8 cellular contexts compared by ENCODE assay signal in genomic region chr2:218405365-218406208, GRCh38. TPM values are rescaled to one million over a fixed set of nuclear protein-coding genes. Genes with fewer than 3 reads are reported as not detected.
DNase-seq lines count a peak whose midpoint lies in the region; TF ChIP-seq lines count a peak whose summit lies in the region.

No MANE protein-coding gene starts in this region.

- H3K9me2 ChIP-seq in DOHH2 (replicated peaks; ENCODE audit: control insufficient read depth, low read length): no peaks in the 10 kb centered on the region

- H3K4me1 ChIP-seq in DOHH2 (ENCODE audit: control insufficient read depth, low read length) (peaks cover 63% of the 10 kb centered on the region), SJCRH30 (peaks cover 17% of the 10 kb centered on the region; the same call in 1 of the 2 replicates), neutrophil (ENCODE audit: control insufficient read depth in 1 of 2, insufficient read depth in 1 of 2, low read depth in 1 of 2, low read length in 1 of 2) (peaks cover 72 to 74% of the 10 kb centered on the region in 2 experiments)

- H3K4me3 ChIP-seq in DOHH2 (ENCODE audit: low read length) (peak overlapping the region; percentile 67), SJCRH30 (peak overlapping the region; percentile 55), epithelial cell of esophagus (ENCODE audit: low read length) (peak overlapping the region; percentile 20), neutrophil (ENCODE audit: low read depth in 1 of 2, low read length in 1 of 2) (peak overlapping the region; percentile 60 to 78)

- no peaks in the 10 kb centered on the region for H3F3A ChIP-seq in DOHH2 (ENCODE audit: control insufficient read depth, insufficient read depth)

- POLR2A ChIA-PET in HEK293T (lab: Yijun Ruan, JAX): interaction anchor here (0.9 to 1.8 kb wide), 2 partner anchors 9 to 135 kb away, joined by 4 to 5 read pairs; partner anchors contain the start of genes AAMP and PNKD

- no peaks in the 10 kb centered on the region for H3K9me3 ChIP-seq in DOHH2 (ENCODE audit: control insufficient read depth, insufficient read depth, low read length)
- H3K9me3 ChIP-seq in SJCRH30 (replicated peaks): no peaks in the 10 kb centered on the region
- H3K9me3 ChIP-seq in neutrophil: no peaks in the 10 kb centered on the region

- peak overlapping the region; percentile 91 for H3K4me2 ChIP-seq in DOHH2 (ENCODE audit: low read length)

- DNase-seq in HEK293T (ENCODE audit: extremely low spot score): no peak
- DNase-seq in SJCRH30: peak in 1 of 2 experiments; percentile 43
- DNase-seq in epithelial cell of esophagus (ENCODE audit: low read depth): no peak
- no peak for DNase-seq in NCI-H510A treated with DMSO at 0.1 percent for 48 hours (lab: John Stamatoyannopoulos, UW)
- DNase-seq in A172 (ENCODE audit: low spot score): no peak
- no peak for DNase-seq in SKM-1 (lab: John Stamatoyannopoulos, UW; ENCODE audit: unreplicated experiment)

- TF ChIP-seq CTCF in DOHH2 (IDR thresholded peaks at IDR 0.05; ENCODE audit: low read depth, low read length, poor library complexity, severe bottlenecking) (no peak), epithelial cell of esophagus (IDR thresholded peaks at IDR 0.05; ENCODE audit: insufficient read depth, low read depth, low read length, missing control alignments) (no peak), neutrophil (IDR thresholded peaks at IDR 0.05) (no peak)

- peaks cover 46% of the 10 kb centered on the region for H3K36me3 ChIP-seq in DOHH2 (ENCODE audit: control insufficient read depth, low read length)
- peaks cover 11% of the 10 kb centered on the region; the same call in 1 of the 2 replicates for H3K36me3 ChIP-seq in SJCRH30
- peaks cover 46% of the 10 kb centered on the region for H3K36me3 ChIP-seq in neutrophil

- H3K79me2 ChIP-seq in DOHH2 (ENCODE audit: control insufficient read depth, low read length): peaks cover 28% of the 10 kb centered on the region

- CTCF ChIA-PET in HEK293T (lab: Yijun Ruan, JAX): interaction anchor here (1.6 kb wide), 1 partner anchor 9 kb away, joined by 5 read pairs; no protein-coding TSS in a partner anchor

- peak overlapping the region; percentile 68 for H3K27ac ChIP-seq in DOHH2 (ENCODE audit: low read depth, low read length)
- peak overlapping the region; percentile 42 for H3K27ac ChIP-seq in SJCRH30
- H3K27ac ChIP-seq in neutrophil: peak overlapping the region; percentile 99

- H4K20me1 ChIP-seq in DOHH2 (ENCODE audit: control insufficient read depth, insufficient read depth, low read depth, low read length): no peaks in the 10 kb centered on the region

- H3K27me3 ChIP-seq in DOHH2 (ENCODE audit: control insufficient read depth, low read length) (no peaks in the 10 kb centered on the region), SJCRH30 (no peaks in the 10 kb centered on the region), neutrophil (no peaks in the 10 kb centered on the region)

TF ChIP-seq in HEK293T, 16 proteins besides CTCF, POLR2A, EP300 and RAD21:
- TF ChIP-seq FOXK2 (IDR thresholded peaks at IDR 0.05) (no peak), L3MBTL2 (conservative IDR thresholded peaks at IDR 0.05) (peak; percentile 33; the same call in 1 of the 2 replicates)

RNA-seq across cellular contexts. Expression of gene CTDSP1, which starts 5.9 kb away (rescaled TPM):
- total RNA-seq in SJCRH30 (2014; rRNA removed; shearing (Covaris generic)): 61.5 and 69.9 TPM in 2 replicates
- total RNA-seq in A172 (2014; rRNA removed; shearing (Covaris generic)): 44.9 and 65.3 TPM in 2 replicates

RNA-seq across cellular contexts. Expression of gene VIL1, which starts 13.3 kb away (rescaled TPM):
- total RNA-seq in SJCRH30 (2014; rRNA removed; shearing (Covaris generic)): 0.02 and 0.03 TPM in 2 replicates
- not detected in 2 replicates for total RNA-seq in A172 (2014; rRNA removed; shearing (Covaris generic))

RNA-seq across cellular contexts. Expression of gene SLC11A1, which starts 23.5 kb away (rescaled TPM):
- 0.35 and 0.36 TPM in 2 replicates for total RNA-seq in SJCRH30 (2014; rRNA removed; shearing (Covaris generic))
- total RNA-seq in A172 (2014; rRNA removed; shearing (Covaris generic)): 0.19 TPM in 1 of 2 replicates, not detected in the other

RNA-seq across cellular contexts. Expression of gene CATIP, which starts 48.9 kb away (rescaled TPM):
- not detected in 2 replicates for total RNA-seq in SJCRH30 (2014; rRNA removed; shearing (Covaris generic))
- total RNA-seq in A172 (2014; rRNA removed; shearing (Covaris generic)): not detected in 2 replicates

Comparison
In these comparisons a context has a peak if more than half of its experiments do, and no peak if none do; other contexts are left out.
1. H3K27ac ChIP-seq: peak in every context shown above with its lines; median percentile 99 in neutrophil; 68 in DOHH2; 42 in SJCRH30.